ENCODE assay signal across 21 cellular contexts in genomic region chr9:136251264-136252115, GRCh38. TPM values are rescaled to one million over a fixed set of nuclear protein-coding genes. Genes with fewer than 3 reads are reported as not detected.
A peak's percentile ranks its signal among the peaks of the same experiment; 100 is the strongest.
DNase-seq lines count a peak whose midpoint lies in the region; ATAC-seq, FAIRE-seq and TF ChIP-seq lines count a peak whose summit lies in the region.
"Had no signal": no experiment of that assay in that cellular context is flagged by ENCODE, and none has a peak within 500 bp of the region (broad histone marks: within the 10 kb centered on the region; RNA-seq: fewer than 3 reads in every experiment).

No MANE protein-coding gene starts in this region.

- TF ChIP-seq CTCF in keratinocyte (optimal IDR thresholded peaks at IDR 0.05 in 1 of 3, IDR thresholded peaks at IDR 0.05 in 1 of 3, conservative IDR thresholded peaks at IDR 0.05 in 1 of 3; ENCODE audit: extremely low read depth in 1 of 3, insufficient read depth in 2 of 3, low read length in 3 of 3): no peak
- no peak for TF ChIP-seq CTCF in mesothelial cell of epicardium (IDR thresholded peaks at IDR 0.05; ENCODE audit: unreplicated experiment)

- ATAC-seq in GM19395 (IDR thresholded peaks at IDR 0.05; ENCODE audit: unreplicated experiment): no peak

- H3K4me1 ChIP-seq in BLaER1 (peaks cover 79% of the 10 kb centered on the region), keratinocyte (ENCODE audit: control insufficient read depth, extremely low read depth, insufficient read depth, low read length) (peaks cover 11% of the 10 kb centered on the region)
- peaks cover 34 to 81% (median 64%) of the 10 kb centered on the region in 10 experiments for H3K4me1 ChIP-seq in BLaER1 treated with 17β-estradiol and CSF1 and Interleukin-3, amounts not matched to agents 10 nM and 100 nM

- no peaks in the 10 kb centered on the region for H3K36me3 Mint-ChIP-seq in mesothelial cell of epicardium

- H3K4me3 Mint-ChIP-seq in mesothelial cell of epicardium: no peak overlapping the region

- no peak for FAIRE-seq in keratinocyte (lab: Jason Lieb, UNC)
- FAIRE-seq: GM12891 had no signal

- H3K27ac Mint-ChIP-seq in mesothelial cell of epicardium: no peak overlapping the region

- dilution Hi-C loops in keratinocyte (cut with MboI; ENCODE audit: extremely low pct_ligation_motif_present, low sequenced_read_pairs): no loop called here

- H3K9ac ChIP-seq in BLaER1 (peak overlapping the region; percentile 30; the same call in 1 of the 2 replicates), keratinocyte (ENCODE audit: control insufficient read depth, extremely low read depth, insufficient read depth, low read length) (no peak overlapping the region)
- H3K9ac ChIP-seq in BLaER1 treated with 17β-estradiol and CSF1 and Interleukin-3, amounts not matched to agents 10 nM and 100 nM: peak overlapping the region in 5 of 11 experiments; percentile 1 to 47 (median 16); a peak in 4 of 22 replicates
- H3K9ac ChIP-seq: KMS-11 had no signal

- H3K27me3 ChIP-seq in BLaER1 (no peaks in the 10 kb centered on the region), keratinocyte (ENCODE audit: control insufficient read depth, extremely low read depth, insufficient read depth, low read length) (peaks cover 55% of the 10 kb centered on the region)
- peaks cover 0 to 8% (median 0%) of the 10 kb centered on the region in 11 experiments; a peak in 2 of 22 replicates for H3K27me3 ChIP-seq in BLaER1 treated with 17β-estradiol and CSF1 and Interleukin-3, amounts not matched to agents 10 nM and 100 nM

- H4K20me1 ChIP-seq in BLaER1: no peaks in the 10 kb centered on the region
- H4K20me1 ChIP-seq in BLaER1 treated with 17β-estradiol and CSF1 and Interleukin-3, amounts not matched to agents 10 nM and 100 nM: peaks cover 0 to 13% (median 0%) of the 10 kb centered on the region in 11 experiments; a peak in 1 of 22 replicates
- peaks cover 3% of the 10 kb centered on the region for H4K20me1 ChIP-seq in keratinocyte (ENCODE audit: control insufficient read depth, extremely low read depth, insufficient read depth, low read length)

- H3K4me2 ChIP-seq in BLaER1: peak overlapping the region; percentile 70
- peak overlapping the region; percentile 27 to 78 (median 62) for H3K4me2 ChIP-seq in BLaER1 treated with 17β-estradiol and CSF1 and Interleukin-3, amounts not matched to agents 10 nM and 100 nM
- peak overlapping the region; percentile 22 for H3K4me2 ChIP-seq in keratinocyte (ENCODE audit: control insufficient read depth, extremely low read depth, insufficient read depth, low read depth, low read length)
- H3K4me2 ChIP-seq: KMS-11 had no signal

- H3K9me3 Mint-ChIP-seq in mesothelial cell of epicardium: no peaks in the 10 kb centered on the region

- no peaks in the 10 kb centered on the region for H3K9me3 ChIP-seq in BLaER1
- H3K9me3 ChIP-seq in BLaER1 treated with 17β-estradiol and CSF1 and Interleukin-3, amounts not matched to agents 10 nM and 100 nM (replicated peaks in 1 of 11): no peaks in the 10 kb centered on the region
- no peaks in the 10 kb centered on the region for H3K9me3 ChIP-seq in keratinocyte (ENCODE audit: control insufficient read depth, low read depth, low read length)

- H3K36me3 ChIP-seq in BLaER1 (no peaks in the 10 kb centered on the region), keratinocyte (ENCODE audit: control insufficient read depth in 2 of 2, extremely low read depth in 1 of 2, insufficient read depth in 2 of 2, low read length in 2 of 2) (no peaks in the 10 kb centered on the region)
- no peaks in the 10 kb centered on the region for H3K36me3 ChIP-seq in BLaER1 treated with 17β-estradiol and CSF1 and Interleukin-3, amounts not matched to agents 10 nM and 100 nM

- peak overlapping the region; percentile 67 for H3K27ac ChIP-seq in BLaER1
- H3K27ac ChIP-seq in BLaER1 treated with 17β-estradiol and CSF1 and Interleukin-3, amounts not matched to agents 10 nM and 100 nM: peak overlapping the region in 5 of 11 experiments; percentile 8 to 53 (median 32); a peak in 5 of 22 replicates
- H3K27ac ChIP-seq in keratinocyte (ENCODE audit: control insufficient read depth, insufficient read depth, low read length): no peak overlapping the region
- H3K27ac ChIP-seq: KMS-11 had no signal

- H3K27me3 Mint-ChIP-seq in mesothelial cell of epicardium (ENCODE audit: low read depth): peaks cover 13% of the 10 kb centered on the region

- H3K79me2 ChIP-seq in keratinocyte (ENCODE audit: control insufficient read depth, insufficient read depth, low read length): no peaks in the 10 kb centered on the region

- DNase-seq in RPMI8226 (peak; percentile 80), keratinocyte (ENCODE audit: low read depth, low spot score) (no peak), mesothelial cell of epicardium (ENCODE audit: low spot score in 2 of 2, unreplicated experiment in 2 of 2) (no peak)
- no peak for DNase-seq in stimulated activated CD4-positive, alpha-beta T cell treated with anti-CD3 and anti-CD28 coated beads, Interleukin-4, amount 100 ng/mL, for 24 hours
- DNase-seq: ACHN, AML-193, DMS153, NCI-H1694 treated with DMSO at 0.1 percent for 48 hours, NCI-H2107, NCI-H510A treated with DMSO at 0.1 percent for 48 hours, NCI-H82, OCI-M1, SIG-M5, T-helper 1 cell had no signal

- peak overlapping the region; percentile 23 for H2AFZ ChIP-seq in keratinocyte (ENCODE audit: control insufficient read depth, low read length)

- no peaks in the 10 kb centered on the region for H3K9me1 ChIP-seq in keratinocyte (ENCODE audit: control insufficient read depth, extremely low read depth, insufficient read depth, low read length)

- H3K4me3 ChIP-seq in BLaER1 (no peak overlapping the region), keratinocyte (ENCODE audit: control insufficient read depth in 2 of 3, extremely low read depth in 1 of 3, insufficient read depth in 2 of 3, low read depth in 1 of 3, low read length in 3 of 3) (no peak overlapping the region)
- H3K4me3 ChIP-seq in BLaER1 treated with 17β-estradiol and CSF1 and Interleukin-3, amounts not matched to agents 10 nM and 100 nM: no peak overlapping the region

- peaks cover 3% of the 10 kb centered on the region for H3K4me1 Mint-ChIP-seq in mesothelial cell of epicardium

RNA-seq across cellular contexts. Expression of gene QSOX2, which starts 5.9 kb away (rescaled TPM):
- polyA plus RNA-seq in keratinocyte: 6.9 to 11.9 TPM (median 10.9 TPM) in 3 replicates
- polyA plus RNA-seq in keratinocyte (2011; ENCODE audit: low read depth): 7.8 TPM
- 2.4 and 3.4 TPM in 2 replicates for polyA plus RNA-seq in keratinocyte (2011; cell fraction: cytosol; rRNA removed)
- 22.9 and 28.2 TPM in 2 replicates for polyA plus RNA-seq in keratinocyte (2011; cell fraction: nucleus; rRNA removed)
- 6.2 and 8.8 TPM in 2 replicates for polyA plus RNA-seq in keratinocyte (2012; ENCODE audit: low replicate concordance)
- 8.9 to 11.9 TPM (median 9.2 TPM) in 3 replicates for polyA minus RNA-seq in keratinocyte
- polyA minus RNA-seq in keratinocyte (2011; cell fraction: cytosol; rRNA and poly(A)+ RNA removed): 5.8 TPM
- polyA minus RNA-seq in keratinocyte (2011; cell fraction: nucleus; rRNA and poly(A)+ RNA removed): 15.0 and 25.2 TPM in 2 replicates
- total RNA-seq in mesothelial cell of epicardium: 16.8 to 17.0 TPM (median 17.0 TPM) in 3 replicates

RNA-seq across cellular contexts. Expression of gene LHX3, which starts 46.6 kb away (rescaled TPM):
- not detected in 3 replicates for polyA plus RNA-seq in keratinocyte
- polyA plus RNA-seq in keratinocyte (2011; ENCODE audit: low read depth): not detected
- polyA plus RNA-seq in keratinocyte (2011; cell fraction: cytosol; rRNA removed): not detected in 2 replicates
- polyA plus RNA-seq in keratinocyte (2011; cell fraction: nucleus; rRNA removed): 0.07 TPM in 1 of 2 replicates, not detected in the other
- not detected in 2 replicates for polyA plus RNA-seq in keratinocyte (2012; ENCODE audit: low replicate concordance)
- polyA minus RNA-seq in keratinocyte: not detected in 3 replicates
- not detected for polyA minus RNA-seq in keratinocyte (2011; cell fraction: cytosol; rRNA and poly(A)+ RNA removed)
- not detected in 2 replicates for polyA minus RNA-seq in keratinocyte (2011; cell fraction: nucleus; rRNA and poly(A)+ RNA removed)
- total RNA-seq in mesothelial cell of epicardium: not detected in 3 replicates
- total RNA-seq: H4, M059J had no signal

RNA-seq across cellular contexts. Expression of gene CCDC187, which starts 52.4 kb away (rescaled TPM):
- polyA plus RNA-seq in keratinocyte: 0.03 to 0.04 TPM in 2 of 3 replicates, not detected in the other
- not detected for polyA plus RNA-seq in keratinocyte (2011; ENCODE audit: low read depth)
- not detected in 2 replicates for polyA plus RNA-seq in keratinocyte (2011; cell fraction: cytosol; rRNA removed)
- 0.03 TPM in 1 of 2 replicates, not detected in the other for polyA plus RNA-seq in keratinocyte (2011; cell fraction: nucleus; rRNA removed)
- not detected in 2 replicates for polyA plus RNA-seq in keratinocyte (2012; ENCODE audit: low replicate concordance)
- polyA minus RNA-seq in keratinocyte: 0.26 TPM in 1 of 3 replicates, not detected in the others
- not detected for polyA minus RNA-seq in keratinocyte (2011; cell fraction: cytosol; rRNA and poly(A)+ RNA removed)
- polyA minus RNA-seq in keratinocyte (2011; cell fraction: nucleus; rRNA and poly(A)+ RNA removed): not detected in 2 replicates
- 0.42 to 0.54 TPM (median 0.47 TPM) in 3 replicates for total RNA-seq in mesothelial cell of epicardium
- total RNA-seq: H4, M059J had no signal
